8 cellular contexts compared by ENCODE assay signal in the genomic region with DNA sequence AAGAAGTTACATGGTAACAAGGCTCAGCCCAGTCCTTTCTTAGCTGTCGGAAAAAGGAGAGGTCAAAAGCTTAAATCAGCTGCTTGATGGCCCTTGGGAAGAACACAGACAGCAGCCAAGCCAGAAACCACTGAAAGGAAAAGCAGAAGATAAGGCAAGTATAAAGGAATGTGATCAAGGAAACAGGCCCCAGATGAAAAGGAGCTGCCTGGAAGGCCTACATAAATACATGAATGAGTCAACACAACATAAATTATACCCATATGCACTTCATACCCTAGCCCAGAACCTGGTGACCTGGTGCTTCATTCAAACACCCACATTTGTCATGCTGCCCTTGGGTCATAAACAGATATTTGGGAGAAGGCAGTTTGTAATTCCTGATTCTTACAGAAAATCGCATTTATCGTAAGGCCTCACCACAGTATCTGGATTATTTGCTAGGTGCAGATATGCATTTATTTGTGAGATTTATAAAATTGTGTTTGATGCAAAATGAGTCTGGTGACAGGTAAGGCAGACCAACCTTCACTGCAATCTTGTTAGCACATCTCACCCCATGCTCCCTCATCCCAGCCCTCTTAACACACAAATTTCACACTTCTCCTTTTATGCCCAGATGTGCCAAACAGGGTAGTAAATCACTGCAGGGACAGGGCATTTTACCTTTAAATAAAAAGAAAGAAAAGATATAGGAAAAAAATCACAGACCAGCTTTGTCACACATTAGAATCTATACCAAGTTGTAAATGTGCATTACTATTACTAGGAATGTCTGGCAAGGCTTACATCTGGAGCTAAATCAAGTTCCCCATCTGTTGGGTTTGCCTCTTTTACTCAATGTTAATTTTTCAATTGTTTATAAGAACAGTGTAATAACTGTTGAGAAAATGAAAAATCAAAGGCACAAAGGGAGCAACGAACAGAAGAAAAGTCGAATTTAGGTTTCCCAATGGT.
DNase-seq lines count a peak whose midpoint lies in the region; ATAC-seq, FAIRE-seq and TF ChIP-seq lines count a peak whose summit lies in the region.

No MANE protein-coding gene starts in this region.

- no peak overlapping the region for H2AFZ ChIP-seq in IMR-90 (replicated peaks; ENCODE audit: low read length, poor library complexity)
- H2AFZ ChIP-seq in GM12878 (ENCODE audit: control insufficient read depth, low read depth, low read length), result no peak overlapping the region

- H2BK5ac ChIP-seq in IMR-90 (ENCODE audit: low read depth, low read length, poor library complexity, severe bottlenecking), result peak overlapping the region; percentile 98

- no peaks in the 10 kb centered on the region for H3K79me2 ChIP-seq in GM12878 (ENCODE audit: control insufficient read depth, insufficient read depth, low read length)

- TF ChIP-seq CTCF in IMR-90 (conservative IDR thresholded peaks at IDR 0.05; ENCODE audit: low read depth, low read length), result no peak
- TF ChIP-seq CTCF in GM12878 (IDR thresholded peaks at IDR 0.05 in 2 of 3, conservative IDR thresholded peaks at IDR 0.05 in 1 of 3; ENCODE audit: control insufficient read depth in 2 of 3, extremely low read depth in 1 of 3, insufficient read depth in 1 of 3, low read depth in 3 of 3, low read length in 3 of 3), result no peak
- no peak for TF ChIP-seq CTCF in tibial artery (IDR thresholded peaks at IDR 0.05)
- TF ChIP-seq CTCF in GM13977 (IDR thresholded peaks at IDR 0.05; ENCODE audit: extremely low read depth, insufficient read depth, missing control alignments), result no peak

- RAD21 ChIA-PET in GM12878 (lab: Charles Lee; ENCODE audit: unreplicated experiment), result interaction anchor here (1.3 kb wide), 1 partner anchor 30 kb away, joined by 4 read pairs; no protein-coding TSS in a partner anchor

- peak overlapping the region; percentile 93 for H4K5ac ChIP-seq in IMR-90 (ENCODE audit: low read depth, low read length)

- peak overlapping the region; percentile 94 for H3K18ac ChIP-seq in IMR-90 (ENCODE audit: low read depth, low read length)

- peak overlapping the region; percentile 97 for H2BK20ac ChIP-seq in IMR-90 (ENCODE audit: low read depth, low read length)

- H3K4ac ChIP-seq in IMR-90 (ENCODE audit: low read depth, low read length), result peak overlapping the region; percentile 96

- WGBS in IMR-90 (ENCODE audit: extremely low coverage in 2 of 2, insufficient read length in 1 of 2), 2 experiments, result 0% methylated on average over 1 of the region's 5 CpGs; no CpG with 5 or more reads in 1 of the 2 experiments
- 80% methylated on average over 5 of the region's 5 CpGs for WGBS in GM12878 (ENCODE audit: insufficient coverage, insufficient replicate concordance, low lambda C conversion rate, missing lambda C conversion rate)

- H3K56ac ChIP-seq in IMR-90 (ENCODE audit: extremely low read depth, insufficient read depth, low read length), result peak overlapping the region; percentile 77

- H2BK15ac ChIP-seq in IMR-90 (ENCODE audit: low read depth, low read length), result peak overlapping the region; percentile 89

- peak overlapping the region; percentile 88; the same call in 1 of the 2 replicates for H3K23ac ChIP-seq in IMR-90 (ENCODE audit: low read depth, low read length)

- FAIRE-seq in GM12878 (lab: Jason Lieb, UNC), result no peak

- SMC1A ChIA-PET in GM12878 (lab: Charles Lee; ENCODE audit: uncharacterized antibody, unreplicated experiment), result interaction anchor here (0.5 to 5.5 kb wide), 9 partner anchors 10 to 560 kb away, joined by 3 to 45 read pairs (median 4); no protein-coding TSS in a partner anchor

- peak overlapping the region; percentile 93 for H3K27ac ChIP-seq in IMR-90 (ENCODE audit: insufficient read depth, low read length)
- H3K27ac ChIP-seq in GM12878 (ENCODE audit: control insufficient read depth, insufficient read depth), result peak overlapping the region; percentile 18; the same call in 1 of the 2 replicates
- H3K27ac ChIP-seq in tibial artery, result peak overlapping the region; percentile 53 to 76

- H3K79me1 ChIP-seq in IMR-90 (ENCODE audit: low read depth in 1 of 2, low read length in 2 of 2), result peaks cover 9 to 37% of the 10 kb centered on the region in 2 experiments

- TF ChIP-seq POLR2A in IMR-90 (IDR thresholded peaks at IDR 0.05; ENCODE audit: low read depth, low read length) (no peak), GM12878 (IDR thresholded peaks at IDR 0.05; ENCODE audit: low read depth, low read length) (no peak)

- BruUV-seq in IMR-90 (replicated peaks; lab: Mats Ljungman, UMichigan), result no TSS peak
- no TSS peak for BruUV-seq in GM12878 (replicated peaks; lab: Mats Ljungman, UMichigan)

- H3K4me1 ChIP-seq in IMR-90 (ENCODE audit: control insufficient read depth, insufficient read depth, low read length) (peaks cover 39% of the 10 kb centered on the region), GM12878 (ENCODE audit: control insufficient read depth, insufficient read depth, low read length) (peaks cover 4% of the 10 kb centered on the region), tibial artery (peaks cover 0 to 70% (median 22%) of the 10 kb centered on the region in 4 donors)

- H4K8ac ChIP-seq in IMR-90 (ENCODE audit: low read depth in 2 of 2, low read length in 2 of 2), result peak overlapping the region; percentile 31 to 94

- in situ Hi-C loops in IMR-90 (cut with MboI; ENCODE audit: low sequenced_read_pairs), result no loop called here
- in situ Hi-C loops in GM12878 (cut with MboI), result no loop called here
- in situ Hi-C loops in GM13977 (cut with MboI; ENCODE audit: low pct_unique_long_range_greater_than_20kb, low sequenced_read_pairs, unreplicated experiment), result no loop called here

- POLR2A ChIA-PET in IMR-90 (lab: Charles Lee; ENCODE audit: unreplicated experiment), result no interaction called here
- POLR2A ChIA-PET in GM12878 (lab: Charles Lee), result interaction anchor here (0.6 to 1.0 kb wide), 4 partner anchors 14 to 119 kb away, joined by 3 to 8 read pairs (median 4); no protein-coding TSS in a partner anchor

- H2AK9ac ChIP-seq in IMR-90 (replicated peaks; ENCODE audit: low read depth, low read length, poor library complexity), result no peak overlapping the region

- peak; percentile 75 for ATAC-seq in IMR-90 (ENCODE audit: low read depth)
- ATAC-seq in GM12878, result no peak
- no peak for ATAC-seq in HG03045 (IDR thresholded peaks at IDR 0.05; ENCODE audit: unreplicated experiment)

- H4K20me1 ChIP-seq in IMR-90 (ENCODE audit: insufficient read depth, low read length) (peaks cover 7% of the 10 kb centered on the region; the same call in 1 of the 2 replicates), GM12878 (ENCODE audit: control insufficient read depth, insufficient read depth) (no peaks in the 10 kb centered on the region)

- H3K4me3 ChIP-seq in IMR-90 (ENCODE audit: insufficient read depth, low read depth, low read length), result no peak overlapping the region
- no peak overlapping the region for H3K4me3 ChIP-seq in GM12878
- H3K4me3 ChIP-seq in tibial artery, result no peak overlapping the region

- H3K27me3 ChIP-seq in IMR-90 (ENCODE audit: control insufficient read depth, insufficient read depth, low read length) (no peaks in the 10 kb centered on the region), GM12878 (replicated peaks in 1 of 2; ENCODE audit: control insufficient read depth in 2 of 2, insufficient read depth in 2 of 2, low read length in 1 of 2) (no peaks in the 10 kb centered on the region), tibial artery (no peaks in the 10 kb centered on the region)

- H3K9me1 ChIP-seq in IMR-90 (ENCODE audit: insufficient read depth, low read length), result peaks cover 25% of the 10 kb centered on the region

- H2BK120ac ChIP-seq in IMR-90 (ENCODE audit: low read depth, low read length), result peak overlapping the region; percentile 93

- DNase-seq in IMR-90 (peak; percentile 93), GM12878 (ENCODE audit: low read depth, low spot score) (no peak), left kidney (ENCODE audit: low read depth, low spot score) (peak; percentile 85), tibial artery (no peak), NCI-H524 (lab: John Stamatoyannopoulos, UW) (no peak), occipital lobe (lab: John Stamatoyannopoulos, UW) (no peak), GM13977 (ENCODE audit: low spot score) (no peak)

- CTCF ChIA-PET in IMR-90 (lab: Yijun Ruan, JAX) (interaction anchor here (0.5 to 1.2 kb wide), 6 partner anchors 14 to 98 kb away, joined by 3 to 6 read pairs (median 3); no protein-coding TSS in a partner anchor), GM12878 (lab: Yijun Ruan, JAX) (no interaction called here)

- peak overlapping the region; percentile 83 for H3K14ac ChIP-seq in IMR-90 (replicated peaks; ENCODE audit: low read depth, low read length)

- dilution Hi-C loops in IMR-90 (cut with HindIII; ENCODE audit: low sequenced_read_pairs, unreplicated experiment), result no loop called here

- H2AK5ac ChIP-seq in IMR-90 (ENCODE audit: low read depth, low read length), result peak overlapping the region; percentile 93

- H3K4me2 ChIP-seq in IMR-90 (ENCODE audit: low read depth, low read length) (peak overlapping the region; percentile 89), GM12878 (ENCODE audit: control insufficient read depth, insufficient read depth) (no peak overlapping the region)

- H4K91ac ChIP-seq in IMR-90 (ENCODE audit: insufficient read depth, low read depth, low read length), result peak overlapping the region; percentile 90

- intact Hi-C loops in IMR-90 (cut with micrococcal nuclease) (loop anchor here (1.0 kb wide), 1 partner anchor 98 kb away; no protein-coding TSS in a partner anchor), GM12878 (cut with micrococcal nuclease; ENCODE audit: unreplicated experiment) (no loop called here), tibial artery (cut with DNase I; ENCODE audit: low total_unique reads) (no loop called here)

- no peak for TF ChIP-seq EP300 in GM12878 (IDR thresholded peaks at IDR 0.05; ENCODE audit: borderline replicate concordance in 1 of 2, control insufficient read depth in 1 of 2, low read depth in 2 of 2, low read length in 2 of 2)

- H3K9ac ChIP-seq in IMR-90 (ENCODE audit: low read depth, low read length), result peak overlapping the region; percentile 18
- H3K9ac ChIP-seq in GM12878 (ENCODE audit: control insufficient read depth, insufficient read depth, low read length), result no peak overlapping the region

- H3K9me3 ChIP-seq in IMR-90 (ENCODE audit: control insufficient read depth, insufficient read depth, low read length) (no peaks in the 10 kb centered on the region), GM12878 (replicated peaks; ENCODE audit: control insufficient read depth, insufficient read depth, low read length) (no peaks in the 10 kb centered on the region), tibial artery (no peaks in the 10 kb centered on the region)

- 0 out of 2 replicates have a peak, but pooled peaks have one; percentile 7 for TF ChIP-seq RAD21 in IMR-90 (IDR thresholded peaks at IDR 0.05; ENCODE audit: low read length)
- TF ChIP-seq RAD21 in GM12878 (IDR thresholded peaks at IDR 0.05; ENCODE audit: insufficient read depth, low read depth, low read length), result no peak

- no peaks in the 10 kb centered on the region for H3K36me3 ChIP-seq in IMR-90 (ENCODE audit: control insufficient read depth, insufficient read depth, low read length)
- H3K36me3 ChIP-seq in GM12878 (ENCODE audit: control insufficient read depth in 2 of 2, insufficient read depth in 2 of 2, low read length in 1 of 2), result peaks cover 0 to 2% of the 10 kb centered on the region in 2 experiments; a peak in 3 of 4 replicates
- H3K36me3 ChIP-seq in tibial artery, result no peaks in the 10 kb centered on the region

TF ChIP-seq in IMR-90, 13 proteins besides CTCF, POLR2A, EP300 and RAD21 (continues in another document):
- no peak for TF ChIP-seq CHD1 (IDR thresholded peaks at IDR 0.05; ENCODE audit: low read depth, low read length)

Comparison
In these comparisons a context has a peak if more than half of its experiments do, and no peak if none do; other contexts are left out.
1. DNase-seq: peak in IMR-90 (single experiment) and left kidney (single experiment); none in GM12878 (single experiment), tibial artery (0 of 2), NCI-H524 (0 of 2), occipital lobe (single experiment) and GM13977 (single experiment).
2. H3K27ac ChIP-seq: peak in every context shown above with its lines; median percentile 93 in IMR-90; 64 in tibial artery; 18 in GM12878.